1 cellular context compared by ENCODE assay signal in the genomic region with DNA sequence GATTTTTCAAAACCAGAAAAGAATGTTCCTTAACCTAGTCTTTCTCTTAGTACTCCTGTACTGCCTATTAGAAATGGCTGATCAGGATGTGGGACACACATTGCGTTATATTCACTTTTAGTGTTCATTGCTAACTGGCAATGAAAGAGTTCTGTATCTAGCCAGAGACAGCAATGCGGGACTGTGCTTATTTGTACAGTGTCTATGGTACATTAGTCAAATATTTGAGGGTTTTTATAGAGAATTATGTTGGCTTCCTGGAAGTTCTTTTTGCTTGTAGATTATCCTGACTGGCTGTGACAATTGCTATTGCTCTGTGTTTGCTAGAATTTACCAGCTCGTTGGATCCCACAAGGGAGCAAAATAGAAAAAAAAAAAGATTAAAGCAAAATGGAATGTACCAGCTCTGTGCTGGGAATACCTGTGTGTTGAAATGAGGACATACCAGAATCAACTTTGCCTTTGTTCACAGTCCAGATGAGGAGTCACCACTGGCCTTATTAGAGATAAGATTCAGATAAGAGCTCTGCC.
A peak's percentile ranks its signal among the peaks of the same experiment; 100 is the strongest.
TF ChIP-seq lines count a peak whose summit lies in the region.

No MANE protein-coding gene starts in this region.

TF ChIP-seq in HepG2, 621 proteins besides CTCF, POLR2A, EP300 and RAD21 (continued from another document):
- TF ChIP-seq, protein P1, sequence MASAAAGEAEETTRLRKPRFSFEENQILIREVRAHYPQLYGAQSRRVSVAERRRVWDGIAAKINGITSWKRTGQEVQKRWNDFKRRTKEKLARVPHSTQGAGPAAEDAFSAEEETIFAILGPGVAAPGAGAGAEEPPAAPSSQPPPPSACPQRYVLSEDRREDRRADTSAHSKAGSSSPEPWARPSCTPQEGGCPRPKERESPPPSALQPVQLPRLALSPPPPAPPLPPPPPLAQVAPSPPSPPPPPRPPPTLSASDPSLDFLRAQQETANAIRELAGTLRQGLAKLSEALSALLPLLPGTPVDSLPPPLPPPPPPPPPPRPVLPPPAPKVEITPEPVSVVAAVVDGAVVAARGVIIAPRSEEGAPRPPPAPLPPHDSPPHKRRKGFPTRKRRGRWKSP (CRISPR knock-in tag; IDR thresholded peaks at IDR 0.05) = peak; percentile 51; the same call in 1 of the 2 replicates
- TF ChIP-seq, protein P2, sequence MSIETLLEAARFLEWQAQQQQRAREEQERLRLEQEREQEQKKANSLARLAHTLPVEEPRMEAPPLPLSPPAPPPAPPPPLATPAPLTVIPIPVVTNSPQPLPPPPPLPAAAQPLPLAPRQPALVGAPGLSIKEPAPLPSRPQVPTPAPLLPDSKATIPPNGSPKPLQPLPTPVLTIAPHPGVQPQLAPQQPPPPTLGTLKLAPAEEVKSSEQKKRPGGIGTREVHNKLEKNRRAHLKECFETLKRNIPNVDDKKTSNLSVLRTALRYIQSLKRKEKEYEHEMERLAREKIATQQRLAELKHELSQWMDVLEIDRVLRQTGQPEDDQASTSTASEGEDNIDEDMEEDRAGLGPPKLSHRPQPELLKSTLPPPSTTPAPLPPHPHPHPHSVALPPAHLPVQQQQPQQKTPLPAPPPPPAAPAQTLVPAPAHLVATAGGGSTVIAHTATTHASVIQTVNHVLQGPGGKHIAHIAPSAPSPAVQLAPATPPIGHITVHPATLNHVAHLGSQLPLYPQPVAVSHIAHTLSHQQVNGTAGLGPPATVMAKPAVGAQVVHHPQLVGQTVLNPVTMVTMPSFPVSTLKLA (IDR thresholded peaks at IDR 0.05) = no peak
- TF ChIP-seq ZNF552 (CRISPR knock-in tag; IDR thresholded peaks at IDR 0.05; ENCODE audit: borderline replicate concordance) (no peak), TEAD3 (CRISPR knock-in tag; optimal IDR thresholded peaks at IDR 0.05; ENCODE audit: borderline replicate concordance) (peak; percentile 91), NFIB (CRISPR knock-in tag; IDR thresholded peaks at IDR 0.05; ENCODE audit: borderline replicate concordance) (no peak), RFXANK (CRISPR knock-in tag; IDR thresholded peaks at IDR 0.05) (no peak), CEBPB (IDR thresholded peaks at IDR 0.05; ENCODE audit: borderline replicate concordance, low read depth, low read length) (peak; percentile 56; the same call in 1 of the 2 replicates), HMG20A (CRISPR knock-in tag; IDR thresholded peaks at IDR 0.05; ENCODE audit: borderline replicate concordance) (peak; percentile 74; the same call in 1 of the 2 replicates), SATB2 (CRISPR knock-in tag; IDR thresholded peaks at IDR 0.05) (no peak), ATF5 (CRISPR knock-in tag; IDR thresholded peaks at IDR 0.05; ENCODE audit: low read depth) (no peak), ZNF362 (CRISPR knock-in tag; IDR thresholded peaks at IDR 0.05; ENCODE audit: borderline replicate concordance) (peak; percentile 97), HNF1A (IDR thresholded peaks at IDR 0.05; ENCODE audit: low read depth) (no peak), HNF1A (CRISPR knock-in tag; IDR thresholded peaks at IDR 0.05; ENCODE audit: borderline replicate concordance) (peak; percentile 48; the same call in 1 of the 2 replicates), ZNF792 (CRISPR knock-in tag; IDR thresholded peaks at IDR 0.05) (peak; percentile 21), PHF5A (CRISPR knock-in tag; IDR thresholded peaks at IDR 0.05; ENCODE audit: low read depth, unreplicated experiment) (no peak), MED1 (CRISPR knock-in tag; IDR thresholded peaks at IDR 0.05) (0 out of 2 replicates have a peak, but pooled peaks have one; percentile 29), ZNF569 (CRISPR knock-in tag; IDR thresholded peaks at IDR 0.05; ENCODE audit: borderline replicate concordance) (no peak), ATF6 (CRISPR knock-in tag; conservative IDR thresholded peaks at IDR 0.05) (no peak), ZNF501 (CRISPR knock-in tag; IDR thresholded peaks at IDR 0.05) (no peak), ZNF446 (CRISPR knock-in tag; IDR thresholded peaks at IDR 0.05) (no peak), FOSL1 (CRISPR knock-in tag; IDR thresholded peaks at IDR 0.05; ENCODE audit: borderline replicate concordance) (no peak), ZNF652 (CRISPR knock-in tag; IDR thresholded peaks at IDR 0.05; ENCODE audit: borderline replicate concordance, low read depth) (peak; percentile 96), FOSL2 (CRISPR knock-in tag; IDR thresholded peaks at IDR 0.05) (peak; percentile 78), ZNF10 (CRISPR knock-in tag; IDR thresholded peaks at IDR 0.05; ENCODE audit: borderline replicate concordance, low read depth) (no peak), EEA1 (CRISPR knock-in tag; IDR thresholded peaks at IDR 0.05; ENCODE audit: borderline replicate concordance) (no peak), ZC3H13 (CRISPR knock-in tag; IDR thresholded peaks at IDR 0.05) (no peak), MAX (IDR thresholded peaks at IDR 0.05) (no peak)
- TF ChIP-seq, protein P3, sequence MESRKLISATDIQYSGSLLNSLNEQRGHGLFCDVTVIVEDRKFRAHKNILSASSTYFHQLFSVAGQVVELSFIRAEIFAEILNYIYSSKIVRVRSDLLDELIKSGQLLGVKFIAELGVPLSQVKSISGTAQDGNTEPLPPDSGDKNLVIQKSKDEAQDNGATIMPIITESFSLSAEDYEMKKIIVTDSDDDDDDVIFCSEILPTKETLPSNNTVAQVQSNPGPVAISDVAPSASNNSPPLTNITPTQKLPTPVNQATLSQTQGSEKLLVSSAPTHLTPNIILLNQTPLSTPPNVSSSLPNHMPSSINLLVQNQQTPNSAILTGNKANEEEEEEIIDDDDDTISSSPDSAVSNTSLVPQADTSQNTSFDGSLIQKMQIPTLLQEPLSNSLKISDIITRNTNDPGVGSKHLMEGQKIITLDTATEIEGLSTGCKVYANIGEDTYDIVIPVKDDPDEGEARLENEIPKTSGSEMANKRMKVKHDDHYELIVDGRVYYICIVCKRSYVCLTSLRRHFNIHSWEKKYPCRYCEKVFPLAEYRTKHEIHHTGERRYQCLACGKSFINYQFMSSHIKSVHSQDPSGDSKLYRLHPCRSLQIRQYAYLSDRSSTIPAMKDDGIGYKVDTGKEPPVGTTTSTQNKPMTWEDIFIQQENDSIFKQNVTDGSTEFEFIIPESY (CRISPR knock-in tag; IDR thresholded peaks at IDR 0.05) = no peak
- TF ChIP-seq, protein P4, sequence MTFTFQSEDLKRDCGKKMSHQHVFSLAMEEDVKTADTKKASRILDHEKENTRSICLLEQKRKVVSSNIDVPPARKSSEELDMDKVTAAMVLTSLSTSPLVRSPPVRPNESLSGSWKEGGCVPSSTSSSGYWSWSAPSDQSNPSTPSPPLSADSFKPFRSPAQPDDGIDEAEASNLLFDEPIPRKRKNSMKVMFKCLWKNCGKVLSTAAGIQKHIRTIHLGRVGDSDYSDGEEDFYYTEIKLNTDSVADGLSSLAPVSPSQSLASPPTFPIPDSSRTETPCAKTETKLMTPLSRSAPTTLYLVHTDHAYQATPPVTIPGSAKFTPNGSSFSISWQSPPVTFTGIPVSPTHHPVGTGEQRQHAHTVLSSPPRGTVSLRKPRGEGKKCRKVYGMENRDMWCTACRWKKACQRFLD (CRISPR knock-in tag; IDR thresholded peaks at IDR 0.05; ENCODE audit: borderline replicate concordance) = no peak
- TF ChIP-seq, protein P5, sequence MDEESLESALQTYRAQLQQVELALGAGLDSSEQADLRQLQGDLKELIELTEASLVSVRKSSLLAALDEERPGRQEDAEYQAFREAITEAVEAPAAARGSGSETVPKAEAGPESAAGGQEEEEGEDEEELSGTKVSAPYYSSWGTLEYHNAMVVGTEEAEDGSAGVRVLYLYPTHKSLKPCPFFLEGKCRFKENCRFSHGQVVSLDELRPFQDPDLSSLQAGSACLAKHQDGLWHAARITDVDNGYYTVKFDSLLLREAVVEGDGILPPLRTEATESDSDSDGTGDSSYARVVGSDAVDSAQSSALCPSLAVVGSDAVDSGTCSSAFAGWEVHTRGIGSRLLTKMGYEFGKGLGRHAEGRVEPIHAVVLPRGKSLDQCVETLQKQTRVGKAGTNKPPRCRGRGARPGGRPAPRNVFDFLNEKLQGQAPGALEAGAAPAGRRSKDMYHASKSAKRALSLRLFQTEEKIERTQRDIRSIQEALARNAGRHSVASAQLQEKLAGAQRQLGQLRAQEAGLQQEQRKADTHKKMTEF (CRISPR knock-in tag; IDR thresholded peaks at IDR 0.05) = peak; percentile 74
- TF ChIP-seq, protein P6, sequence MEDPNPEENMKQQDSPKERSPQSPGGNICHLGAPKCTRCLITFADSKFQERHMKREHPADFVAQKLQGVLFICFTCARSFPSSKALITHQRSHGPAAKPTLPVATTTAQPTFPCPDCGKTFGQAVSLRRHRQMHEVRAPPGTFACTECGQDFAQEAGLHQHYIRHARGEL (CRISPR knock-in tag; IDR thresholded peaks at IDR 0.05) = no peak
- TF ChIP-seq, protein P7, sequence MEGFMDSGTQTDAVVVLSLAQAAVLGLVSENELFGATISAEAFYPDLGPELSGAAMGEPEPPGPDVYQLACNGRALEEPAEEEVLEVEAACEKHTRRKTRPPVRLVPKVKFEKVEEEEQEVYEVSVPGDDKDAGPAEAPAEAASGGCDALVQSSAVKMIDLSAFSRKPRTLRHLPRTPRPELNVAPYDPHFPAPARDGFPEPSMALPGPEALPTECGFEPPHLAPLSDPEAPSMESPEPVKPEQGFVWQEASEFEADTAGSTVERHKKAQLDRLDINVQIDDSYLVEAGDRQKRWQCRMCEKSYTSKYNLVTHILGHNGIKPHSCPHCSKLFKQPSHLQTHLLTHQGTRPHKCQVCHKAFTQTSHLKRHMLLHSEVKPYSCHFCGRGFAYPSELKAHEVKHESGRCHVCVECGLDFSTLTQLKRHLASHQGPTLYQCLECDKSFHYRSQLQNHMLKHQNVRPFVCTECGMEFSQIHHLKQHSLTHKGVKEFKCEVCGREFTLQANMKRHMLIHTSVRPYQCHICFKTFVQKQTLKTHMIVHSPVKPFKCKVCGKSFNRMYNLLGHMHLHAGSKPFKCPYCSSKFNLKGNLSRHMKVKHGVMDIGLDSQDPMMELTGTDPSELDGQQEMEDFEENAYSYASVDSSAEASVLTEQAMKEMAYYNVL (CRISPR knock-in tag; IDR thresholded peaks at IDR 0.05; ENCODE audit: borderline replicate concordance) = no peak
- TF ChIP-seq, protein P8, sequence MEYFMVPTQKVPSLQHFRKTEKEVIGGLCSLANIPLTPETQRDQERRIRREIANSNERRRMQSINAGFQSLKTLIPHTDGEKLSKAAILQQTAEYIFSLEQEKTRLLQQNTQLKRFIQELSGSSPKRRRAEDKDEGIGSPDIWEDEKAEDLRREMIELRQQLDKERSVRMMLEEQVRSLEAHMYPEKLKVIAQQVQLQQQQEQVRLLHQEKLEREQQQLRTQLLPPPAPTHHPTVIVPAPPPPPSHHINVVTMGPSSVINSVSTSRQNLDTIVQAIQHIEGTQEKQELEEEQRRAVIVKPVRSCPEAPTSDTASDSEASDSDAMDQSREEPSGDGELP (IDR thresholded peaks at IDR 0.05; ENCODE audit: borderline replicate concordance, low read depth) = peak; percentile 45; the same call in 1 of the 2 replicates
TF ChIP-seq in HepG2: peak in this region for 88.
